Comparison of ENCODE assay signal across 1 cellular context in the genomic region with DNA sequence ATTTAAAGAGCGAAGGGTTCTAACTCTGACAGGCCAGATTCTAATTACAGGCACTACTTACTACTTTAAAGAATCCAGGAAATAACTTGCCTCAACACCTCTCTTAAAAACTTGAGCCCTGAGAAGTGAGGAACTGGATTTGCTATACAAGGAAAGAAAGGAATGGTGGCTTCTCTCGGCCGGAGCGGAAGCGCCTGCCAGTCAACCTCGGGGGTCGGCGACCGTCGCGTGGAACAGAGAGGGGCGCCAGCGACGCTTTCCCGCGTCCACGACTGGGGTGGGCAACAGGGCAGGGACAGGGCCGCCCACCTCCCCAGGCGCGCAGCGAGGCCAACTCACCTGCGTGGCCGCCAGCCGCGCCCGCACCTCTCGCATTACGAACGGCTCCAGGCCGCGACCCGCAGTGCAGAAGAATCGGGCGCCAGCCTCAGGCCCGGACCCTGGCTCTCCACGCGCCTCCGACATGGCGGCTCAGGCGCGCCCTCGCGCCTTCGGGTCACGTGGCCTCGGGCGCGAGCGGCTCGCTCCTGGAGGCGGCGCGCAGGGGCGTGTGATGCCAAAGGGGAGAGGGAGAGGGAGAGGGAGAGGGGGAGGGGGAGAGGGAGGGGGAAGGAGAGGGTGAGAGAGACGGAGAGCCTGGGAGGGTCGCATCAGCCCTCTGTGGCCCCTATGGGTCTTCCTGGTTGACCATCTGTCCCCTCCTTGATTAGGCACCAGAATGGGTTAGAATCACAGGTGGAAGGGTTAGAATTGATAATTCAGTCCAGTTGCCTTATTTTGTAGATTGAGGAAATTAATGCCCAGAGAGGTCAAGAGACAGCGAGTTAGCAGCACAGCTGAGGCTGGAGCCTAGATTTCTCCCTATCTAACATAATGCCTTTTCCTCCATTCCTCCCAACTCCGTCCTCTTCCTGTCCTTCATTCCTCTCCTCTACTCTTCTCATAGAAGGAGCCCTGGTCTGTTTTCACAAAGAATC.
TF ChIP-seq lines count a peak whose summit lies in the region.

A gene with protein sequence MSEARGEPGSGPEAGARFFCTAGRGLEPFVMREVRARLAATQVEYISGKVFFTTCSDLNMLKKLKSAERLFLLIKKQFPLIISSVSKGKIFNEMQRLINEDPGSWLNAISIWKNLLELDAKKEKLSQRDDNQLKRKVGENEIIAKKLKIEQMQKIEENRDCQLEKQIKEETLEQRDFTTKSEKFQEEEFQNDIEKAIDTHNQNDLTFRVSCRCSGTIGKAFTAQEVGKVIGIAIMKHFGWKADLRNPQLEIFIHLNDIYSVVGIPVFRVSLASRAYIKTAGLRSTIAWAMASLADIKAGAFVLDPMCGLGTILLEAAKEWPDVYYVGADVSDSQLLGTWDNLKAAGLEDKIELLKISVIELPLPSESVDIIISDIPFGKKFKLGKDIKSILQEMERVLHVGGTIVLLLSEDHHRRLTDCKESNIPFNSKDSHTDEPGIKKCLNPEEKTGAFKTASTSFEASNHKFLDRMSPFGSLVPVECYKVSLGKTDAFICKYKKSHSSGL (minus strand): TSS at position 484 of the 977 bp plus-strand sequence. CDS start 19 bp downstream, at position 465.

TF ChIP-seq in HepG2, 621 proteins besides CTCF, POLR2A, EP300 and RAD21 (continued from another document and continues in another):
- no peak for TF ChIP-seq SOX13 (IDR thresholded peaks at IDR 0.05)
- peak in 1 of 2 experiments; percentile 47; a peak in 1 of 4 replicates for TF ChIP-seq SOX13 (CRISPR knock-in tag; conservative IDR thresholded peaks at IDR 0.05 in 1 of 2, IDR thresholded peaks at IDR 0.05 in 1 of 2)
- TF ChIP-seq KLF13 (CRISPR knock-in tag; IDR thresholded peaks at IDR 0.05), result peak; percentile 97; the same call in 1 of the 2 replicates
- TF ChIP-seq, protein P1, sequence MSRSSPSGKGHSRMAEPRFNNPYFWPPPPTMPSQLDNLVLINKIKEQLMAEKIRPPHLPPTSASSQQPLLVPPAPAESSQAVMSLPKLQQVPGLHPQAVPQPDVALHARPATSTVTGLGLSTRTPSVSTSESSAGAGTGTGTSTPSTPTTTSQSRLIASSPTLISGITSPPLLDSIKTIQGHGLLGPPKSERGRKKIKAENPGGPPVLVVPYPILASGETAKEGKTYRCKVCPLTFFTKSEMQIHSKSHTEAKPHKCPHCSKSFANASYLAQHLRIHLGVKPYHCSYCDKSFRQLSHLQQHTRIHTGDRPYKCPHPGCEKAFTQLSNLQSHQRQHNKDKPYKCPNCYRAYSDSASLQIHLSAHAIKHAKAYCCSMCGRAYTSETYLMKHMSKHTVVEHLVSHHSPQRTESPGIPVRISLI (CRISPR knock-in tag; IDR thresholded peaks at IDR 0.05; ENCODE audit: borderline replicate concordance), result peak; percentile 50; the same call in 1 of the 2 replicates
- TF ChIP-seq TEAD2 (CRISPR knock-in tag; IDR thresholded peaks at IDR 0.05), result peak; percentile 69; the same call in 1 of the 2 replicates
- peak; percentile 39; the same call in 1 of the 2 replicates for TF ChIP-seq ZNF629 (CRISPR knock-in tag; conservative IDR thresholded peaks at IDR 0.05)
- TF ChIP-seq ZSCAN22 (CRISPR knock-in tag; IDR thresholded peaks at IDR 0.05), result peak; percentile 79
- TF ChIP-seq, protein P2, sequence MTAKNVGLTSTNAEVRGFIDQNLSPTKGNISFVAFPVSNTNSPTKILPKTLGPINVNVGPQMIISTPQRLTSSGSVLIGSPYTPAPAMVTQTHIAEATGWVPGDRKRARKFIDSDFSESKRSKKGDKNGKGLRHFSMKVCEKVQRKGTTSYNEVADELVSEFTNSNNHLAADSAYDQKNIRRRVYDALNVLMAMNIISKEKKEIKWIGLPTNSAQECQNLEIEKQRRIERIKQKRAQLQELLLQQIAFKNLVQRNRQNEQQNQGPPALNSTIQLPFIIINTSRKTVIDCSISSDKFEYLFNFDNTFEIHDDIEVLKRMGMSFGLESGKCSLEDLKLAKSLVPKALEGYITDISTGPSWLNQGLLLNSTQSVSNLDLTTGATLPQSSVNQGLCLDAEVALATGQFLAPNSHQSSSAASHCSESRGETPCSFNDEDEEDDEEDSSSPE (CRISPR knock-in tag; IDR thresholded peaks at IDR 0.05), result peak; percentile 92
- TF ChIP-seq PPARG (CRISPR knock-in tag; conservative IDR thresholded peaks at IDR 0.05), result peak; percentile 63; the same call in 1 of the 2 replicates
- no peak for TF ChIP-seq ARID2 (CRISPR knock-in tag; IDR thresholded peaks at IDR 0.05; ENCODE audit: borderline replicate concordance)
- peak; percentile 93 for TF ChIP-seq YY1 (IDR thresholded peaks at IDR 0.05; ENCODE audit: insufficient read depth, insufficient replicate concordance, low read depth, low read length)
- TF ChIP-seq ZNF230 (CRISPR knock-in tag; IDR thresholded peaks at IDR 0.05), result peak; percentile 98
- TF ChIP-seq KLF6 (CRISPR knock-in tag; IDR thresholded peaks at IDR 0.05), result peak; percentile 88
- TF ChIP-seq ZNF816 (CRISPR knock-in tag; IDR thresholded peaks at IDR 0.05; ENCODE audit: borderline replicate concordance), result no peak; the same call in 1 of the 2 replicates
- 0 out of 2 replicates have a peak, but pooled peaks have one; percentile 55 for TF ChIP-seq PAWR (CRISPR knock-in tag; IDR thresholded peaks at IDR 0.05; ENCODE audit: borderline replicate concordance)
- TF ChIP-seq, protein P3, sequence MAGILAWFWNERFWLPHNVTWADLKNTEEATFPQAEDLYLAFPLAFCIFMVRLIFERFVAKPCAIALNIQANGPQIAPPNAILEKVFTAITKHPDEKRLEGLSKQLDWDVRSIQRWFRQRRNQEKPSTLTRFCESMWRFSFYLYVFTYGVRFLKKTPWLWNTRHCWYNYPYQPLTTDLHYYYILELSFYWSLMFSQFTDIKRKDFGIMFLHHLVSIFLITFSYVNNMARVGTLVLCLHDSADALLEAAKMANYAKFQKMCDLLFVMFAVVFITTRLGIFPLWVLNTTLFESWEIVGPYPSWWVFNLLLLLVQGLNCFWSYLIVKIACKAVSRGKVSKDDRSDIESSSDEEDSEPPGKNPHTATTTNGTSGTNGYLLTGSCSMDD (CRISPR knock-in tag; IDR thresholded peaks at IDR 0.05), result peak; percentile 92; the same call in 1 of the 2 replicates
- TF ChIP-seq PAF1 (CRISPR knock-in tag; IDR thresholded peaks at IDR 0.05), result no peak
- peak; percentile 98 for TF ChIP-seq HES4 (CRISPR knock-in tag; IDR thresholded peaks at IDR 0.05; ENCODE audit: borderline replicate concordance)
- peak; percentile 54; the same call in 1 of the 2 replicates for TF ChIP-seq ELF1 (CRISPR knock-in tag; IDR thresholded peaks at IDR 0.05)
- TF ChIP-seq HNRNPL (IDR thresholded peaks at IDR 0.05; ENCODE audit: low read depth, low read length), result 0 out of 2 replicates have a peak, but pooled peaks have one; percentile 17
- TF ChIP-seq ZNF550 (CRISPR knock-in tag; IDR thresholded peaks at IDR 0.05; ENCODE audit: borderline replicate concordance), result no peak
- peak; percentile 91; the same call in 1 of the 2 replicates for TF ChIP-seq TSC22D2 (CRISPR knock-in tag; IDR thresholded peaks at IDR 0.05; ENCODE audit: borderline replicate concordance)
- 0 out of 2 replicates have a peak, but pooled peaks have one; percentile 27 for TF ChIP-seq ZNF3 (CRISPR knock-in tag; IDR thresholded peaks at IDR 0.05)
- TF ChIP-seq MBD4 (IDR thresholded peaks at IDR 0.05; ENCODE audit: borderline replicate concordance, low read length), result no peak
- TF ChIP-seq, protein P4, sequence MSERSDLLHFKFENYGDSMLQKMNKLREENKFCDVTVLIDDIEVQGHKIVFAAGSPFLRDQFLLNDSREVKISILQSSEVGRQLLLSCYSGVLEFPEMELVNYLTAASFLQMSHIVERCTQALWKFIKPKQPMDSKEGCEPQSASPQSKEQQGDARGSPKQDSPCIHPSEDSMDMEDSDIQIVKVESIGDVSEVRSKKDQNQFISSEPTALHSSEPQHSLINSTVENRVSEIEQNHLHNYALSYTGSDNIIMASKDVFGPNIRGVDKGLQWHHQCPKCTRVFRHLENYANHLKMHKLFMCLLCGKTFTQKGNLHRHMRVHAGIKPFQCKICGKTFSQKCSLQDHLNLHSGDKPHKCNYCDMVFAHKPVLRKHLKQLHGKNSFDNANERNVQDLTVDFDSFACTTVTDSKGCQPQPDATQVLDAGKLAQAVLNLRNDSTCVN (CRISPR knock-in tag; IDR thresholded peaks at IDR 0.05; ENCODE audit: borderline replicate concordance), result peak; percentile 91
- 0 out of 2 replicates have a peak, but pooled peaks have one; percentile 94 for TF ChIP-seq GLI4 (CRISPR knock-in tag; IDR thresholded peaks at IDR 0.05; ENCODE audit: borderline replicate concordance)
- TF ChIP-seq HOXA3 (CRISPR knock-in tag; IDR thresholded peaks at IDR 0.05), result peak; percentile 97
- peak; percentile 89; the same call in 1 of the 2 replicates for TF ChIP-seq ZSCAN12 (CRISPR knock-in tag; IDR thresholded peaks at IDR 0.05)
- peak; percentile 98 for TF ChIP-seq PCBP2 (optimal IDR thresholded peaks at IDR 0.05; ENCODE audit: low read depth, low read length, poor library complexity, severe bottlenecking)
- TF ChIP-seq BRD4 (CRISPR knock-in tag; IDR thresholded peaks at IDR 0.05), result peak; percentile 99
- peak; percentile 78; the same call in 1 of the 2 replicates for TF ChIP-seq ZNF138 (CRISPR knock-in tag; IDR thresholded peaks at IDR 0.05; ENCODE audit: low read depth)
- TF ChIP-seq LCORL (IDR thresholded peaks at IDR 0.05), result no peak
- peak; percentile 64 for TF ChIP-seq LCORL (CRISPR knock-in tag; IDR thresholded peaks at IDR 0.05)
- peak; percentile 99 for TF ChIP-seq ZNF776 (CRISPR knock-in tag; IDR thresholded peaks at IDR 0.05)
- 0 out of 2 replicates have a peak, but pooled peaks have one; percentile 36 for TF ChIP-seq ZBTB20 (CRISPR knock-in tag; IDR thresholded peaks at IDR 0.05; ENCODE audit: borderline replicate concordance, low read depth)
- TF ChIP-seq ZFY (CRISPR knock-in tag; IDR thresholded peaks at IDR 0.05), result peak; percentile 98
- TF ChIP-seq HNRNPH1 (optimal IDR thresholded peaks at IDR 0.05; ENCODE audit: low read depth, low read length), result no peak
- TF ChIP-seq NFKB2 (CRISPR knock-in tag; IDR thresholded peaks at IDR 0.05; ENCODE audit: borderline replicate concordance), result peak; percentile 99
- TF ChIP-seq, protein P5, sequence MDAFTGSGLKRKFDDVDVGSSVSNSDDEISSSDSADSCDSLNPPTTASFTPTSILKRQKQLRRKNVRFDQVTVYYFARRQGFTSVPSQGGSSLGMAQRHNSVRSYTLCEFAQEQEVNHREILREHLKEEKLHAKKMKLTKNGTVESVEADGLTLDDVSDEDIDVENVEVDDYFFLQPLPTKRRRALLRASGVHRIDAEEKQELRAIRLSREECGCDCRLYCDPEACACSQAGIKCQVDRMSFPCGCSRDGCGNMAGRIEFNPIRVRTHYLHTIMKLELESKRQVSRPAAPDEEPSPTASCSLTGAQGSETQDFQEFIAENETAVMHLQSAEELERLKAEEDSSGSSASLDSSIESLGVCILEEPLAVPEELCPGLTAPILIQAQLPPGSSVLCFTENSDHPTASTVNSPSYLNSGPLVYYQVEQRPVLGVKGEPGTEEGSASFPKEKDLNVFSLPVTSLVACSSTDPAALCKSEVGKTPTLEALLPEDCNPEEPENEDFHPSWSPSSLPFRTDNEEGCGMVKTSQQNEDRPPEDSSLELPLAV (CRISPR knock-in tag; conservative IDR thresholded peaks at IDR 0.05; ENCODE audit: low read depth), result no peak
- TF ChIP-seq, protein P6, sequence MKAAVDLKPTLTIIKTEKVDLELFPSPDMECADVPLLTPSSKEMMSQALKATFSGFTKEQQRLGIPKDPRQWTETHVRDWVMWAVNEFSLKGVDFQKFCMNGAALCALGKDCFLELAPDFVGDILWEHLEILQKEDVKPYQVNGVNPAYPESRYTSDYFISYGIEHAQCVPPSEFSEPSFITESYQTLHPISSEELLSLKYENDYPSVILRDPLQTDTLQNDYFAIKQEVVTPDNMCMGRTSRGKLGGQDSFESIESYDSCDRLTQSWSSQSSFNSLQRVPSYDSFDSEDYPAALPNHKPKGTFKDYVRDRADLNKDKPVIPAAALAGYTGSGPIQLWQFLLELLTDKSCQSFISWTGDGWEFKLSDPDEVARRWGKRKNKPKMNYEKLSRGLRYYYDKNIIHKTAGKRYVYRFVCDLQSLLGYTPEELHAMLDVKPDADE (CRISPR knock-in tag; IDR thresholded peaks at IDR 0.05), result no peak; the same call in 1 of the 2 replicates
- TF ChIP-seq ATF1 (CRISPR knock-in tag; IDR thresholded peaks at IDR 0.05), result no peak
- TF ChIP-seq, protein P7, sequence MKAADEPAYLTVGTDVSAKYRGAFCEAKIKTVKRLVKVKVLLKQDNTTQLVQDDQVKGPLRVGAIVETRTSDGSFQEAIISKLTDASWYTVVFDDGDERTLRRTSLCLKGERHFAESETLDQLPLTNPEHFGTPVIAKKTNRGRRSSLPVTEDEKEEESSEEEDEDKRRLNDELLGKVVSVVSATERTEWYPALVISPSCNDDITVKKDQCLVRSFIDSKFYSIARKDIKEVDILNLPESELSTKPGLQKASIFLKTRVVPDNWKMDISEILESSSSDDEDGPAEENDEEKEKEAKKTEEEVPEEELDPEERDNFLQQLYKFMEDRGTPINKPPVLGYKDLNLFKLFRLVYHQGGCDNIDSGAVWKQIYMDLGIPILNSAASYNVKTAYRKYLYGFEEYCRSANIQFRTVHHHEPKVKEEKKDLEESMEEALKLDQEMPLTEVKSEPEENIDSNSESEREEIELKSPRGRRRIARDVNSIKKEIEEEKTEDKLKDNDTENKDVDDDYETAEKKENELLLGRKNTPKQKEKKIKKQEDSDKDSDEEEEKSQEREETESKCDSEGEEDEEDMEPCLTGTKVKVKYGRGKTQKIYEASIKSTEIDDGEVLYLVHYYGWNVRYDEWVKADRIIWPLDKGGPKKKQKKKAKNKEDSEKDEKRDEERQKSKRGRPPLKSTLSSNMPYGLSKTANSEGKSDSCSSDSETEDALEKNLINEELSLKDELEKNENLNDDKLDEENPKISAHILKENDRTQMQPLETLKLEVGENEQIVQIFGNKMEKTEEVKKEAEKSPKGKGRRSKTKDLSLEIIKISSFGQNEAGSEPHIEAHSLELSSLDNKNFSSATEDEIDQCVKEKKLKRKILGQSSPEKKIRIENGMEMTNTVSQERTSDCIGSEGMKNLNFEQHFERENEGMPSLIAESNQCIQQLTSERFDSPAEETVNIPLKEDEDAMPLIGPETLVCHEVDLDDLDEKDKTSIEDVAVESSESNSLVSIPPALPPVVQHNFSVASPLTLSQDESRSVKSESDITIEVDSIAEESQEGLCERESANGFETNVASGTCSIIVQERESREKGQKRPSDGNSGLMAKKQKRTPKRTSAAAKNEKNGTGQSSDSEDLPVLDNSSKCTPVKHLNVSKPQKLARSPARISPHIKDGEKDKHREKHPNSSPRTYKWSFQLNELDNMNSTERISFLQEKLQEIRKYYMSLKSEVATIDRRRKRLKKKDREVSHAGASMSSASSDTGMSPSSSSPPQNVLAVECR (CRISPR knock-in tag; IDR thresholded peaks at IDR 0.05; ENCODE audit: borderline replicate concordance), result peak; percentile 93
- TF ChIP-seq SOX6 (IDR thresholded peaks at IDR 0.05), result no peak
- TF ChIP-seq SOX6 (CRISPR knock-in tag; IDR thresholded peaks at IDR 0.05), result peak; percentile 72
- TF ChIP-seq MAFK (conservative IDR thresholded peaks at IDR 0.05 in 1 of 2, IDR thresholded peaks at IDR 0.05 in 1 of 2; ENCODE audit: low read length in 2 of 2), result no peak
- TF ChIP-seq SSRP1 (CRISPR knock-in tag; IDR thresholded peaks at IDR 0.05), result no peak
